In genomic region chr1:61644303-61644702, GRCh38 we compare ENCODE assay signal across 20 cellular contexts.
DNase-seq lines count a peak whose midpoint lies in the region; ATAC-seq and TF ChIP-seq lines count a peak whose summit lies in the region.
"Had no signal": no experiment of that assay in that cellular context is flagged by ENCODE, and none has a peak within 500 bp of the region (broad histone marks: within the 10 kb centered on the region; RNA-seq: fewer than 3 reads in every experiment).

No MANE protein-coding gene starts in this region.

- no peaks in the 10 kb centered on the region for H3K27me3 Mint-ChIP-seq in mesothelial cell of epicardium (ENCODE audit: low read depth)
- H3K27me3 Mint-ChIP-seq in activated CD8-positive, alpha-beta T cell treated with anti-CD3 and anti-CD28 coated beads, Interleukin-2, amount 10 ng/mL, durations not matched to agents 7 days and 5 days (ENCODE audit: low read depth), result peaks cover under 1% of the 10 kb centered on the region
- H3K27me3 Mint-ChIP-seq: CD4-positive, alpha-beta T cell had no signal

- POLR2A ChIA-PET in HEK293 (lab: Yijun Ruan, JAX) (no interaction called here), PC-9 (lab: Charles Lee; ENCODE audit: unreplicated experiment) (no interaction called here)
- POLR2A ChIA-PET in activated CD8-positive, alpha-beta T cell treated with anti-CD3 and anti-CD28 coated beads, Interleukin-2, amount 10 ng/mL, durations not matched to agents 7 days and 5 days (lab: Charles Lee), result no interaction called here

- no peak for TF ChIP-seq POLR2A in body of pancreas (IDR thresholded peaks at IDR 0.05)

- no peaks in the 10 kb centered on the region for H3K36me3 Mint-ChIP-seq in mesothelial cell of epicardium
- no peaks in the 10 kb centered on the region for H3K36me3 Mint-ChIP-seq in activated CD8-positive, alpha-beta T cell treated with anti-CD3 and anti-CD28 coated beads, Interleukin-2, amount 10 ng/mL, durations not matched to agents 7 days and 5 days (ENCODE audit: low read depth)
- H3K36me3 Mint-ChIP-seq: CD8-positive, alpha-beta T cell had no signal

- H3K4me1 ChIP-seq in HEK293 (ENCODE audit: control insufficient read depth, insufficient read depth, low read length) (peaks cover 4% of the 10 kb centered on the region; the same call in 1 of the 2 replicates), PC-9 (replicated peaks; ENCODE audit: insufficient read depth) (peaks cover 50% of the 10 kb centered on the region), aorta (ENCODE audit: control insufficient read depth in 1 of 2, insufficient read depth in 2 of 2, low read length in 2 of 2) (peaks cover 3 to 10% of the 10 kb centered on the region in 2 donors), body of pancreas (no peaks in the 10 kb centered on the region), left ventricle myocardium inferior (peaks cover 20% of the 10 kb centered on the region)
- H3K4me1 ChIP-seq: A549 had no signal

- TF ChIP-seq CTCF in HEK293 (tag by site-specific recombination; IDR thresholded peaks at IDR 0.05) (no peak), PC-9 (conservative IDR thresholded peaks at IDR 0.05) (no peak), dorsolateral prefrontal cortex (IDR thresholded peaks at IDR 0.05 in 54 of 56, conservative IDR thresholded peaks at IDR 0.05 in 2 of 56; ENCODE audit: low read depth in 1 of 56, partially characterized antibody in 56 of 56) (no peak), mesothelial cell of epicardium (IDR thresholded peaks at IDR 0.05; ENCODE audit: unreplicated experiment) (no peak), body of pancreas (IDR thresholded peaks at IDR 0.05) (no peak), left ventricle myocardium inferior (IDR thresholded peaks at IDR 0.05; ENCODE audit: borderline replicate concordance) (no peak)

- peak overlapping the region; percentile 17 for H3K27ac Mint-ChIP-seq in mesothelial cell of epicardium
- no peak overlapping the region for H3K27ac Mint-ChIP-seq in activated CD8-positive, alpha-beta T cell treated with anti-CD3 and anti-CD28 coated beads, Interleukin-2, amount 10 ng/mL, durations not matched to agents 7 days and 5 days
- H3K27ac Mint-ChIP-seq: B cell; CD4-positive, alpha-beta T cell; CD8-positive, alpha-beta T cell had no signal

- CTCF ChIA-PET in HEK293 (lab: Yijun Ruan, JAX), result interaction anchor here (1.0 to 1.6 kb wide), 2 partner anchors 8 to 13 kb away, joined by 3 to 5 read pairs; no protein-coding TSS in a partner anchor
- CTCF ChIA-PET in PC-9 (lab: Charles Lee), result no interaction called here
- CTCF ChIA-PET in activated CD8-positive, alpha-beta T cell treated with anti-CD3 and anti-CD28 coated beads, Interleukin-2, amount 10 ng/mL, durations not matched to agents 7 days and 5 days (lab: Charles Lee), result interaction anchor here (1.0 to 1.9 kb wide), 2 partner anchors 56 to 208 kb away, joined by 4 to 5 read pairs; no protein-coding TSS in a partner anchor

- intact Hi-C loops in PC-9 (cut with micrococcal nuclease; ENCODE audit: unreplicated experiment) (loop anchor here (10.0 kb wide), 1 partner anchor 150 kb away; no protein-coding TSS in a partner anchor), dorsolateral prefrontal cortex (cut with DNase I) (loop anchor here (5.0 to 10.0 kb wide), 2 partner anchors 600 to 672 kb away; no protein-coding TSS in a partner anchor), aorta (cut with DNase I) (loop anchor here (5.0 to 10.0 kb wide), 4 partner anchors 200 to 672 kb away; no protein-coding TSS in a partner anchor), body of pancreas (cut with DNase I) (no loop called here), left ventricle myocardium inferior (cut with micrococcal nuclease) (no loop called here)

- no peaks in the 10 kb centered on the region for H3K27me3 ChIP-seq in PC-9 (ENCODE audit: insufficient read depth, low read depth)
- no peaks in the 10 kb centered on the region for H3K27me3 ChIP-seq in dorsolateral prefrontal cortex
- no peaks in the 10 kb centered on the region for H3K27me3 ChIP-seq in aorta (ENCODE audit: control insufficient read depth in 1 of 2, insufficient read depth in 2 of 2, low read length in 1 of 2)
- no peaks in the 10 kb centered on the region for H3K27me3 ChIP-seq in body of pancreas
- H3K27me3 ChIP-seq in left ventricle myocardium inferior (ENCODE audit: low read depth), result no peaks in the 10 kb centered on the region

- ATAC-seq in aorta (ENCODE audit: low FRiP score) (no peak), body of pancreas (no peak)
- ATAC-seq in activated CD8-positive, alpha-beta T cell treated with anti-CD3 and anti-CD28 coated beads, Interleukin-2, amount 10 ng/mL, durations not matched to agents 7 days and 5 days, result no peak
- ATAC-seq: A549; CD8-positive, alpha-beta T cell had no signal

- H3K4me3 Mint-ChIP-seq in mesothelial cell of epicardium, result no peak overlapping the region
- no peak overlapping the region for H3K4me3 Mint-ChIP-seq in activated CD8-positive, alpha-beta T cell treated with anti-CD3 and anti-CD28 coated beads, Interleukin-2, amount 10 ng/mL, durations not matched to agents 7 days and 5 days
- H3K4me3 Mint-ChIP-seq: B cell; CD4-positive, alpha-beta T cell; CD8-positive, alpha-beta T cell had no signal

- no peak overlapping the region for H3K27ac ChIP-seq in HEK293 (ENCODE audit: extremely low read depth, low read depth, low read length)
- H3K27ac ChIP-seq in PC-9, result no peak overlapping the region
- H3K27ac ChIP-seq in dorsolateral prefrontal cortex, result peak overlapping the region in 35 of 59 donors; percentile 1 to 70 (median 43)
- H3K27ac ChIP-seq in aorta (ENCODE audit: low read depth in 1 of 2, low read length in 2 of 2), result no peak overlapping the region
- no peak overlapping the region for H3K27ac ChIP-seq in body of pancreas
- no peak overlapping the region for H3K27ac ChIP-seq in left ventricle myocardium inferior (replicated peaks)
- H3K27ac ChIP-seq: 22Rv1; A549; BLaER1 treated with 17β-estradiol and CSF1 and Interleukin-3, amounts not matched to agents 10 nM and 100 nM; C4-2B had no signal

- WGBS in aorta, 2 donors, result 79 to 85% methylated on average over 4 of the region's 4 CpGs
- 76 to 82% methylated on average over 4 of the region's 4 CpGs for WGBS in body of pancreas, 2 donors

- H3K9me3 ChIP-seq in HEK293 (ENCODE audit: control insufficient read depth, insufficient read depth, low read depth, low read length) (no peaks in the 10 kb centered on the region), PC-9 (ENCODE audit: insufficient read depth, low read depth) (no peaks in the 10 kb centered on the region), aorta (ENCODE audit: control insufficient read depth, low read length) (no peaks in the 10 kb centered on the region), body of pancreas (no peaks in the 10 kb centered on the region), left ventricle myocardium inferior (replicated peaks) (no peaks in the 10 kb centered on the region)
- H3K9me3 ChIP-seq: A549; BLaER1 treated with 17β-estradiol and CSF1 and Interleukin-3, amounts not matched to agents 10 nM and 100 nM; Caco-2 had no signal

- H3F3A ChIP-seq in PC-9 (ENCODE audit: insufficient read depth, low read depth), result peaks cover 25% of the 10 kb centered on the region

- H3K4me1 Mint-ChIP-seq in mesothelial cell of epicardium, result peaks cover 45% of the 10 kb centered on the region
- peaks cover 11% of the 10 kb centered on the region for H3K4me1 Mint-ChIP-seq in activated CD8-positive, alpha-beta T cell treated with anti-CD3 and anti-CD28 coated beads, Interleukin-2, amount 10 ng/mL, durations not matched to agents 7 days and 5 days (ENCODE audit: low read depth)

- H3K9me3 Mint-ChIP-seq in mesothelial cell of epicardium, result no peaks in the 10 kb centered on the region
- H3K9me3 Mint-ChIP-seq in activated CD8-positive, alpha-beta T cell treated with anti-CD3 and anti-CD28 coated beads, Interleukin-2, amount 10 ng/mL, durations not matched to agents 7 days and 5 days (ENCODE audit: insufficient read depth), result no peaks in the 10 kb centered on the region
- H3K9me3 Mint-ChIP-seq: CD4-positive, alpha-beta T cell; CD8-positive, alpha-beta T cell had no signal

- H3K36me3 ChIP-seq in HEK293 (ENCODE audit: control insufficient read depth in 2 of 2, insufficient read depth in 1 of 2, low read length in 2 of 2) (no peaks in the 10 kb centered on the region), PC-9 (ENCODE audit: low read depth) (no peaks in the 10 kb centered on the region), aorta (ENCODE audit: control insufficient read depth in 1 of 2, insufficient read depth in 2 of 2, low read length in 1 of 2) (no peaks in the 10 kb centered on the region), body of pancreas (replicated peaks in 1 of 2; ENCODE audit: insufficient read depth in 1 of 2, low read depth in 2 of 2) (no peaks in the 10 kb centered on the region), left ventricle myocardium inferior (no peaks in the 10 kb centered on the region)
- H3K36me3 ChIP-seq: BLaER1 treated with 17β-estradiol and CSF1 and Interleukin-3, amounts not matched to agents 10 nM and 100 nM had no signal

- H3K9me2 ChIP-seq in PC-9 (ENCODE audit: insufficient read depth), result no peaks in the 10 kb centered on the region

- H3K4me3 ChIP-seq in HEK293 (ENCODE audit: low read depth, low read length) (no peak overlapping the region), PC-9 (no peak overlapping the region), dorsolateral prefrontal cortex (no peak overlapping the region), aorta (ENCODE audit: low read length in 2 of 2) (no peak overlapping the region), body of pancreas (no peak overlapping the region), left ventricle myocardium inferior (no peak overlapping the region)
- H3K4me3 ChIP-seq: A549; BLaER1 treated with 17β-estradiol and CSF1 and Interleukin-3, amounts not matched to agents 10 nM and 100 nM had no signal

- DNase-seq in PC-9, result peak in 1 of 2 experiments; percentile 67
- no peak for DNase-seq in dorsolateral prefrontal cortex
- DNase-seq in mesothelial cell of epicardium (ENCODE audit: low spot score in 2 of 2, unreplicated experiment in 2 of 2), result no peak
- no peak for DNase-seq in aorta
- no peak for DNase-seq in body of pancreas
- no peak for DNase-seq in left ventricle myocardium inferior
- DNase-seq in activated CD8-positive, alpha-beta T cell treated with anti-CD3 and anti-CD28 coated beads, Interleukin-2, amount 10 ng/mL, durations not matched to agents 7 days and 5 days, result no peak
- DNase-seq: AML-193; Caco-2; Calu3; CD4-positive, alpha-beta T cell; CD8-positive, alpha-beta T cell; DMS79 treated with DMSO at 0.1 percent for 48 hours; GF-D8 had no signal

- H3K79me2 ChIP-seq in PC-9 (ENCODE audit: low read depth), result no peaks in the 10 kb centered on the region

- H4K20me1 ChIP-seq in PC-9 (ENCODE audit: insufficient read depth), result no peaks in the 10 kb centered on the region
- H4K20me1 ChIP-seq: BLaER1 treated with 17β-estradiol and CSF1 and Interleukin-3, amounts not matched to agents 10 nM and 100 nM had no signal

- no TSS peak for BruUV-seq in PC-9 (replicated peaks; lab: Mats Ljungman, UMichigan)

- no peak overlapping the region for H2AFZ ChIP-seq in PC-9

- H3K4me2 ChIP-seq in PC-9, result peak overlapping the region; percentile 20
- H3K4me2 ChIP-seq: A549; BLaER1 treated with 17β-estradiol and CSF1 and Interleukin-3, amounts not matched to agents 10 nM and 100 nM had no signal

Comparison
In these comparisons a context has a peak if more than half of its experiments do, and no peak if none do; other contexts are left out.
1. H3K27ac ChIP-seq: peak in dorsolateral prefrontal cortex (35 of 59); none in HEK293 (single experiment), PC-9 (single experiment), aorta (0 of 2), body of pancreas (0 of 4) and left ventricle myocardium inferior (single experiment).
2. intact Hi-C loops: an anchor here in PC-9 (10.0 kb wide), dorsolateral prefrontal cortex (5.0 to 10.0 kb wide) and aorta (5.0 to 10.0 kb wide); none called in body of pancreas and left ventricle myocardium inferior.